In genomic region chr19:4877753-4878490, GRCh38 we compare ENCODE assay signal across 1 cellular context.
TF ChIP-seq lines count a peak whose summit lies in the region.

No MANE protein-coding gene starts in this region.

TF ChIP-seq in endothelial cell of umbilical vein, 7 proteins besides CTCF, POLR2A, EP300 and RAD21:
- TF ChIP-seq, protein P1, sequence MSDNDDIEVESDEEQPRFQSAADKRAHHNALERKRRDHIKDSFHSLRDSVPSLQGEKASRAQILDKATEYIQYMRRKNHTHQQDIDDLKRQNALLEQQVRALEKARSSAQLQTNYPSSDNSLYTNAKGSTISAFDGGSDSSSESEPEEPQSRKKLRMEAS (IDR thresholded peaks at IDR 0.05; ENCODE audit: insufficient read depth, insufficient read length), result no peak
- TF ChIP-seq EZH2 (IDR thresholded peaks at IDR 0.05; ENCODE audit: borderline replicate concordance, low read depth, low read length, severe bottlenecking) (no peak), POLR2AphosphoS5 (IDR thresholded peaks at IDR 0.05; ENCODE audit: insufficient read depth, low read depth, low read length) (no peak), JUN (IDR thresholded peaks at IDR 0.05; ENCODE audit: borderline replicate concordance, insufficient read depth, insufficient read length, low read depth) (no peak), FOS (IDR thresholded peaks at IDR 0.05; ENCODE audit: borderline replicate concordance, insufficient read depth, low read length) (no peak), GATA2 (IDR thresholded peaks at IDR 0.05; ENCODE audit: insufficient read depth, insufficient read length, low read depth, low read length) (no peak), MYC (IDR thresholded peaks at IDR 0.05; ENCODE audit: low read depth, low read length) (no peak)
TF ChIP-seq in endothelial cell of umbilical vein: peak in this region for 0.
